In the genomic region with DNA sequence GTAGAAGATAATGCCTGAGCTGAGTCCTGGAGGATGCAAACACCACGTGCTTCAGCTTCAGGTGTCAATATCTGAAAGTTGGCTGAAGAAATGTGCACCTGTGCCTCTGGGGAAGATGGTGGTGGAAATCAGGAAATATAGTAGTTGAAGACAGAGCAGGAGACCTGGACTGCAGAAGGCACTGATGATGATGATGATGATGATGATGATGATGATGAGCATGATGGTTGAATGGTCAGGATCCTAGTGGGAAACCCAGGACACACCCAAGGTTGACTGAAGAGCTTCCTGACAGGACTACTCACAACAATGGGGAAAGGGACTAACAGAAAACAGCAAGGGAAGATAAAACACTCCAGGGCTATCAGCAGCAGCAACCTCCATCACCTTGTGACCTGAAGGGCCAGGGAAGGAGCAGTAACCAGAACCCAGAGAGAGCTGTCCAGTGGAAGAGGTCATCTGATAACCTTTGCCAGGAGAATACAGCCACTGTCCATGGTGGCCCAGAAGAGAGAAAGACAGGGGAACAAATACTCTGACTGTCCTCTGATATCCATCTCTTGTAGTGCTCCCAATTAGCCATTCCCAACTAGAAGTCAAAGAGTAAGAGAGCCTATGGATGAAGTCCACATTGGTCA, we compare ENCODE assay signal across 25 cellular contexts.
"Had no signal": no experiment of that assay in that cellular context is flagged by ENCODE, and none has a peak within 500 bp of the region (broad histone marks: within the 10 kb centered on the region; RNA-seq: fewer than 3 reads in every experiment).

No MANE protein-coding gene starts in this region.

- H3K36me3 Mint-ChIP-seq: mesothelial cell of epicardium, naive B cell had no signal

- H3K27me3 ChIP-seq: esophagus muscularis mucosa, foreskin keratinocyte, left lung had no signal

- H3K4me3 Mint-ChIP-seq: mesothelial cell of epicardium, naive B cell had no signal

- H3K27me3 Mint-ChIP-seq: naive B cell had no signal

- DNase-seq: dermis blood vessel endothelial cell; dorsolateral prefrontal cortex; effector CD4-positive, alpha-beta T cell; effector memory CD4-positive, alpha-beta T cell; foreskin keratinocyte; glutamatergic neuron; head of caudate nucleus; heart right ventricle; hippocampal formation; left cardiac atrium; left lung; left ventricle myocardium superior; lower lobe of right lung; mesenchymal stem cell; mucosa of descending colon; naive B cell had no signal

- H3K4me1 ChIP-seq: esophagus muscularis mucosa, foreskin keratinocyte, gastroesophageal sphincter, heart right ventricle, left lung, lower lobe of right lung had no signal

- ATAC-seq: foreskin keratinocyte, gastroesophageal sphincter, heart right ventricle, left cardiac atrium, left lung, left ventricle myocardium superior, lower lobe of right lung, mucosa of descending colon had no signal

- H3K9me3 ChIP-seq: esophagus muscularis mucosa, gastroesophageal sphincter, heart right ventricle, left lung, lower lobe of right lung, mucosa of descending colon had no signal

- H3K27ac ChIP-seq: coronary artery, dorsolateral prefrontal cortex, esophagus muscularis mucosa, foreskin keratinocyte, gastroesophageal sphincter, heart right ventricle, left lung, lower lobe of right lung had no signal

- H3K36me3 ChIP-seq: esophagus muscularis mucosa, gastroesophageal sphincter, heart right ventricle, left lung, lower lobe of right lung had no signal

- H3K4me1 Mint-ChIP-seq: naive B cell had no signal

- H3K27ac Mint-ChIP-seq: mesothelial cell of epicardium had no signal

- H3K4me3 ChIP-seq: coronary artery, dorsolateral prefrontal cortex, esophagus muscularis mucosa, gastroesophageal sphincter, heart right ventricle, left lung, lower lobe of right lung, mucosa of descending colon had no signal

- FAIRE-seq: colon, endothelial cell of umbilical vein, frontal cortex, islet of Langerhans, keratinocyte had no signal
